1 cellular context compared by ENCODE assay signal in the genomic region with DNA sequence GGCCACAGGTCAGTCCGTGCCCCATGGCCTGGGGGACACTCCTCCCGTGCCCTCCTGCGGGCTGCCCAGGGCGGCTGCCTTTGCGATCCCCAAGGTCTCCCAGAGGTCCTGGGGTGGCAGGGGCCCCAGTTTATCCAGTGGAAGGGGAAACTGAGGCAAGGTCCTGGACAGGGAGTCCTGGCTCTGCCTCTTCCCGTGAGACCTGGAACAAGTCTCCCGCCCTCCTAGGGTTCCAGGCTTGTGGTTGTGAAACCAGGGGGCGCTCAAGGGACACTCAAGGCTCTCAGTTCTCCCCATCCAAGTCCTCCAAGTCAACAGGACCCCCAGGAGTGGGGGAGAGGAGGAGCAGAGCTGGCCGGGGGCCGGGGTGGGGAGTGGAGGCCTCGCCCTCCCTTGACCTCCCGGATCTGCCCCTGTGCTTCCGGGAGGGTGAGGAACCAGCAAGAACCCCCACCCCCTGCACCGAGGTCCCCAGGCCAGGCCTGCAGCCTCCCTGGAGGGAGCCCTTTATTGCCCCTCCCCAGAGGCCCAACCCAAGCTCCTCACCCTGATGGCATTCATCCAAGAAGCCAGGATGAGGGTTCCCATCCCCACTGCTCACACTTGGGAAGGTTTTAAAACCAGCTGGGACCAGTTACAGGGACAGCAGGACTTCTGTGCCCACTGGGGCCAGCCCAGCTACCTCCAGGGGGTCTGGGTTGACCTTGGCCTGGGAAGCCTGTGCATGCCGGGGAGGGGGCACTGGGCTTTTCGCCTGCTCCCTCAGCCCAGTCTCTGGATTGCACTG.
TF ChIP-seq lines count a peak whose summit lies in the region.

No MANE protein-coding gene starts in this region.

TF ChIP-seq in K562, 482 proteins besides CTCF, POLR2A, EP300 and RAD21 (continued from another document):
- TF ChIP-seq CREB3L1 (IDR thresholded peaks at IDR 0.05; ENCODE audit: borderline replicate concordance, low read depth) (peak; percentile 53; the same call in 1 of the 2 replicates), E2F3 (CRISPR knock-in tag; IDR thresholded peaks at IDR 0.05) (no peak), CC2D1A (IDR thresholded peaks at IDR 0.05) (0 out of 2 replicates have a peak, but pooled peaks have one; percentile 54), SMC3 (conservative IDR thresholded peaks at IDR 0.05; ENCODE audit: insufficient read depth, low read depth, low read length) (peak; percentile 73), HOMEZ (CRISPR knock-in tag; IDR thresholded peaks at IDR 0.05) (no peak), NFIC (IDR thresholded peaks at IDR 0.05) (0 out of 2 replicates have a peak, but pooled peaks have one; percentile 20), ZBTB7A (IDR thresholded peaks at IDR 0.05; ENCODE audit: borderline replicate concordance, control insufficient read depth, low read depth, low read length) (peak; percentile 35; the same call in 1 of the 2 replicates)
- TF ChIP-seq, protein P1, sequence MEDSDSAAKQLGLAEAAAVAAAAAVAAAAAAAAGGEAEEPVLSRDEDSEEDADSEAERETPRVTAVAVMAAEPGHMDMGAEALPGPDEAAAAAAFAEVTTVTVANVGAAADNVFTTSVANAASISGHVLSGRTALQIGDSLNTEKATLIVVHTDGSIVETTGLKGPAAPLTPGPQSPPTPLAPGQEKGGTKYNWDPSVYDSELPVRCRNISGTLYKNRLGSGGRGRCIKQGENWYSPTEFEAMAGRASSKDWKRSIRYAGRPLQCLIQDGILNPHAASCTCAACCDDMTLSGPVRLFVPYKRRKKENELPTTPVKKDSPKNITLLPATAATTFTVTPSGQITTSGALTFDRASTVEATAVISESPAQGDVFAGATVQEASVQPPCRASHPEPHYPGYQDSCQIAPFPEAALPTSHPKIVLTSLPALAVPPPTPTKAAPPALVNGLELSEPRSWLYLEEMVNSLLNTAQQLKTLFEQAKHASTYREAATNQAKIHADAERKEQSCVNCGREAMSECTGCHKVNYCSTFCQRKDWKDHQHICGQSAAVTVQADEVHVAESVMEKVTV (CRISPR knock-in tag; IDR thresholded peaks at IDR 0.05), result 0 out of 2 replicates have a peak, but pooled peaks have one; percentile 31
- TF ChIP-seq, protein P2, sequence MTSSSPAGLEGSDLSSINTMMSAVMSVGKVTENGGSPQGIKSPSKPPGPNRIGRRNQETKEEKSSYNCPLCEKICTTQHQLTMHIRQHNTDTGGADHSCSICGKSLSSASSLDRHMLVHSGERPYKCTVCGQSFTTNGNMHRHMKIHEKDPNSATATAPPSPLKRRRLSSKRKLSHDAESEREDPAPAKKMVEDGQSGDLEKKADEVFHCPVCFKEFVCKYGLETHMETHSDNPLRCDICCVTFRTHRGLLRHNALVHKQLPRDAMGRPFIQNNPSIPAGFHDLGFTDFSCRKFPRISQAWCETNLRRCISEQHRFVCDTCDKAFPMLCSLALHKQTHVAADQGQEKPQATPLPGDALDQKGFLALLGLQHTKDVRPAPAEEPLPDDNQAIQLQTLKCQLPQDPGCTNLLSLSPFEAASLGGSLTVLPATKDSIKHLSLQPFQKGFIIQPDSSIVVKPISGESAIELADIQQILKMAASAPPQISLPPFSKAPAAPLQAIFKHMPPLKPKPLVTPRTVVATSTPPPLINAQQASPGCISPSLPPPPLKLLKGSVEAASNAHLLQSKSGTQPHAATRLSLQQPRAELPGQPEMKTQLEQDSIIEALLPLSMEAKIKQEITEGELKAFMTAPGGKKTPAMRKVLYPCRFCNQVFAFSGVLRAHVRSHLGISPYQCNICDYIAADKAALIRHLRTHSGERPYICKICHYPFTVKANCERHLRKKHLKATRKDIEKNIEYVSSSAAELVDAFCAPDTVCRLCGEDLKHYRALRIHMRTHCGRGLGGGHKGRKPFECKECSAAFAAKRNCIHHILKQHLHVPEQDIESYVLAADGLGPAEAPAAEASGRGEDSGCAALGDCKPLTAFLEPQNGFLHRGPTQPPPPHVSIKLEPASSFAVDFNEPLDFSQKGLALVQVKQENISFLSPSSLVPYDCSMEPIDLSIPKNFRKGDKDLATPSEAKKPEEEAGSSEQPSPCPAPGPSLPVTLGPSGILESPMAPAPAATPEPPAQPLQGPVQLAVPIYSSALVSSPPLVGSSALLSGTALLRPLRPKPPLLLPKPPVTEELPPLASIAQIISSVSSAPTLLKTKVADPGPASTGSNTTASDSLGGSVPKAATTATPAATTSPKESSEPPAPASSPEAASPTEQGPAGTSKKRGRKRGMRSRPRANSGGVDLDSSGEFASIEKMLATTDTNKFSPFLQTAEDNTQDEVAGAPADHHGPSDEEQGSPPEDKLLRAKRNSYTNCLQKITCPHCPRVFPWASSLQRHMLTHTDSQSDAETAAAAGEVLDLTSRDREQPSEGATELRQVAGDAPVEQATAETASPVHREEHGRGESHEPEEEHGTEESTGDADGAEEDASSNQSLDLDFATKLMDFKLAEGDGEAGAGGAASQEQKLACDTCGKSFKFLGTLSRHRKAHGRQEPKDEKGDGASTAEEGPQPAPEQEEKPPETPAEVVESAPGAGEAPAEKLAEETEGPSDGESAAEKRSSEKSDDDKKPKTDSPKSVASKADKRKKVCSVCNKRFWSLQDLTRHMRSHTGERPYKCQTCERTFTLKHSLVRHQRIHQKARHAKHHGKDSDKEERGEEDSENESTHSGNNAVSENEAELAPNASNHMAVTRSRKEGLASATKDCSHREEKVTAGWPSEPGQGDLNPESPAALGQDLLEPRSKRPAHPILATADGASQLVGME (CRISPR knock-in tag; IDR thresholded peaks at IDR 0.05), result no peak
